ENCODE assay signal across 8 cellular contexts in the genomic region with DNA sequence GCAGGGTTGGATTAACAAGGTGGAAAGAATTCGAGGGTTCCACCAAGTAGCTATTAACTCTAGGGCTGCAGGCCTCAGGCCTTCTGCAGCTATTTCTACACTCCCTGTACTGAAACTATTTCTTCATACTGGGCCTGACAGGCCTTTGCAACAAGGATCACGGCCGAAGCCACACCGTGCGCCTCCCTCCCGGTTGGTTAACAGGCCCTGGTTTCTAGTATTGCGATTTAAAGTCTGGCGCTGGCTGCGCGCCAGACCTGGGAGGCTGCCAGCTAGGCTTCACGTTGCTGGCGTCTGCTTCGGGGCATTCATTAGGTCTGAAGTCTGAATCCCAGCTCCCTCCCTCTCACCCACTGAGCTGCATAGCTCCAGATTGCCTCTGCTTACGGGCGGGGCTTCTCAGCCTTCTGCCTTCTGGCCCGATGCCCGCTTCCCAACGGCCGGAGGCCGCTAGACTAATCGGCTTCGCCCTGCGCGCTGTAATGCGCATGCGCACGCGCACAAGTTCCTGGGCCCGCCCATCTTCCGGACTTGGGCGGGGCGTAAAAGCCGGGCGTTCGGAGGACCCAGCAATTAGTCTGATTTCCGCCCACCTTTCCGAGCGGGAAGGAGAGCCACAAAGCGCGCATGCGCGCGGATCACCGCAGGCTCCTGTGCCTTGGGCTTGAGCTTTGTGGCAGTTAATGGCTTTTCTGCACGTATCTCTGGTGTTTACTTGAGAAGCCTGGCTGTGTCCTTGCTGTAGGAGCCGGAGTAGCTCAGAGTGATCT. TPM values are rescaled to one million over a fixed set of nuclear protein-coding genes. Genes with fewer than 3 reads are reported as not detected.
A peak's percentile ranks its signal among the peaks of the same experiment; 100 is the strongest.
DNase-seq lines count a peak whose midpoint lies in the region; ATAC-seq and TF ChIP-seq lines count a peak whose summit lies in the region.

No MANE protein-coding gene starts in this region.

- peaks cover 35% of the 10 kb centered on the region for H3K4me1 Mint-ChIP-seq in T-helper 17 cell

- intact Hi-C loops in left ventricle myocardium superior (cut with micrococcal nuclease), result loop anchor here (10.0 kb wide), 1 partner anchor 71 kb away; a partner anchor contains a TSS
- intact Hi-C loops in prostate gland (cut with DNase I), result loop anchor here (2.0 kb wide), 1 partner anchor 73 kb away; a partner anchor contains a TSS

- H3K27me3 Mint-ChIP-seq in T-helper 17 cell, result no peaks in the 10 kb centered on the region

- H3K27ac ChIP-seq in angular gyrus (ENCODE audit: low read depth, low read length), result peak overlapping the region; percentile 89
- peak overlapping the region; percentile 86 to 92 for H3K27ac ChIP-seq in prostate gland
- peak overlapping the region; percentile 84 for H3K27ac ChIP-seq in urinary bladder (ENCODE audit: low read depth)

- H3K4me3 ChIP-seq in prostate gland, result peak overlapping the region; percentile 49 to 79
- H3K4me3 ChIP-seq in urinary bladder (ENCODE audit: low read depth, low read length), result peak overlapping the region; percentile 88

- TF ChIP-seq POLR2A in GM15510 (IDR thresholded peaks at IDR 0.05; ENCODE audit: borderline replicate concordance, extremely low read depth, insufficient read length) (peak; percentile 80), prostate gland (IDR thresholded peaks at IDR 0.05) (peak; percentile 81)

- peaks cover 0 to 8% of the 10 kb centered on the region in 2 donors for H3K36me3 ChIP-seq in prostate gland
- H3K36me3 ChIP-seq in urinary bladder (ENCODE audit: insufficient read depth), result no peaks in the 10 kb centered on the region

- no peaks in the 10 kb centered on the region for H3K27me3 ChIP-seq in prostate gland (replicated peaks; ENCODE audit: insufficient read depth)

- DNase-seq in NCI-H1694 treated with DMSO at 0.1 percent for 48 hours (lab: John Stamatoyannopoulos, UW) (peak; percentile 95), T-helper 17 cell (peak; percentile 85 to 93 (median 88)), left ventricle myocardium superior (peak; percentile 99), prostate gland (ENCODE audit: low spot score) (peak; percentile 97)

- H3K4me1 ChIP-seq in prostate gland (replicated peaks) (peaks cover 3% of the 10 kb centered on the region), urinary bladder (ENCODE audit: insufficient read depth) (no peaks in the 10 kb centered on the region)

- WGBS in prostate gland, result 0% methylated on average over 45 of the region's 46 CpGs
- WGBS in urinary bladder, result under 1% methylated on average over 46 of the region's 46 CpGs

- H3K9me3 ChIP-seq in T-helper 17 cell (ENCODE audit: control insufficient read depth, low read length, poor library complexity, severe bottlenecking) (no peaks in the 10 kb centered on the region), prostate gland (no peaks in the 10 kb centered on the region)

- peak overlapping the region; percentile 95 for H3K4me3 Mint-ChIP-seq in T-helper 17 cell

- peaks cover 7% of the 10 kb centered on the region for H3K36me3 Mint-ChIP-seq in T-helper 17 cell (ENCODE audit: low read depth)

- TF ChIP-seq CTCF in prostate gland (IDR thresholded peaks at IDR 0.05), result peak in 1 of 4 experiments; percentile 17

- peak overlapping the region; percentile 98 for H3K27ac Mint-ChIP-seq in T-helper 17 cell

- ATAC-seq in HG02885 (IDR thresholded peaks at IDR 0.05; ENCODE audit: poor library complexity, unreplicated experiment) (peak; percentile 61), T-helper 17 cell (peak; percentile 67), left ventricle myocardium superior (peak; percentile 90)

RNA-seq across cellular contexts. Expression of a gene that starts 1.6 kb away (rescaled TPM):
- total RNA-seq in T-helper 17 cell, result 100 to 1,000 TPM; 260 to 313 TPM
- total RNA-seq in left ventricle myocardium superior, result 332 TPM
- 100 to 1,000 TPM; 182 to 192 TPM for total RNA-seq in prostate gland
- total RNA-seq in urinary bladder, result 163 TPM
- polyA plus RNA-seq in urinary bladder, result 542 TPM

RNA-seq across cellular contexts. Expression of a gene that starts 16.2 kb away (rescaled TPM):
- total RNA-seq in T-helper 17 cell, result not detected
- not detected for total RNA-seq in left ventricle myocardium superior
- total RNA-seq in prostate gland, result 10 to 100 TPM in 1 of 2 donors, not detected in 1; 34.5 TPM
- total RNA-seq in urinary bladder, result not detected
- polyA plus RNA-seq in urinary bladder, result not detected

RNA-seq across cellular contexts. Expression of a gene that starts 59.7 kb away (rescaled TPM):
- not detected for total RNA-seq in T-helper 17 cell
- not detected for total RNA-seq in left ventricle myocardium superior
- total RNA-seq in prostate gland, result under 1 TPM in 1 of 2 donors, not detected in 1; 0.23 TPM
- not detected for total RNA-seq in urinary bladder
- not detected for polyA plus RNA-seq in urinary bladder

Comparison
In these comparisons a context has a peak if more than half of its experiments do, and no peak if none do; other contexts are left out.
1. Peak in every context shown above with its lines: DNase-seq, ATAC-seq, H3K4me3 ChIP-seq and H3K27ac ChIP-seq.